ENCODE assay signal across 23 cellular contexts in genomic region chr9:87581949-87582637, GRCh38.
A peak's percentile ranks its signal among the peaks of the same experiment; 100 is the strongest.
DNase-seq lines count a peak whose midpoint lies in the region; ATAC-seq and TF ChIP-seq lines count a peak whose summit lies in the region.
"Had no signal": no experiment of that assay in that cellular context is flagged by ENCODE, and none has a peak within 500 bp of the region (broad histone marks: within the 10 kb centered on the region; RNA-seq: fewer than 3 reads in every experiment).

No MANE protein-coding gene starts in this region.

- no peak overlapping the region for H3K9ac ChIP-seq in smooth muscle cell (ENCODE audit: low read depth)

- no peaks in the 10 kb centered on the region for H3K9me3 Mint-ChIP-seq in dendritic cell treated with granulocyte-macrophage colony-stimulating factor and Interleukin-4, amounts not matched to agents 40 ng/mL and 50 ng/mL, for 4 days
- no peaks in the 10 kb centered on the region for H3K9me3 Mint-ChIP-seq in endothelial cell (ENCODE audit: unreplicated experiment)
- H3K9me3 Mint-ChIP-seq: activated naive CD8-positive, alpha-beta T cell treated with anti-CD3 and anti-CD28 coated beads for 36 hours; activated T-helper 17 cell treated with anti-CD3 and anti-CD28 coated beads, Interleukin-2, amount 50 U/mL, for 72 hours; stimulated activated effector memory CD8-positive, alpha-beta T cell treated with anti-CD3 and anti-CD28 coated beads, Interleukin-12 subunit alpha, Interleukin-12 subunit beta, amount 100 ng/mL, for 72 hours had no signal

- H3K27ac Mint-ChIP-seq in dendritic cell treated with granulocyte-macrophage colony-stimulating factor and Interleukin-4, amounts not matched to agents 40 ng/mL and 50 ng/mL, for 4 days, result peak overlapping the region; percentile 13
- no peak overlapping the region for H3K27ac Mint-ChIP-seq in endothelial cell (ENCODE audit: unreplicated experiment)
- H3K27ac Mint-ChIP-seq: activated naive CD8-positive, alpha-beta T cell treated with anti-CD3 and anti-CD28 coated beads for 36 hours; activated T-helper 17 cell treated with anti-CD3 and anti-CD28 coated beads, Interleukin-2, amount 50 U/mL, for 72 hours; stimulated activated effector memory CD8-positive, alpha-beta T cell treated with anti-CD3 and anti-CD28 coated beads, Interleukin-12 subunit alpha, Interleukin-12 subunit beta, amount 100 ng/mL, for 72 hours had no signal

- peak overlapping the region; percentile 66 for H3K4me2 ChIP-seq in smooth muscle cell

- no peak for ATAC-seq in HG03460 (IDR thresholded peaks at IDR 0.05; ENCODE audit: unreplicated experiment)
- ATAC-seq in HG03097 (IDR thresholded peaks at IDR 0.05; ENCODE audit: low FRiP score, unreplicated experiment), result no peak
- ATAC-seq: activated T-helper 17 cell treated with anti-CD3 and anti-CD28 coated beads, Interleukin-2, amount 50 U/mL, for 72 hours; GM12878; stimulated activated effector memory CD8-positive, alpha-beta T cell treated with anti-CD3 and anti-CD28 coated beads, Interleukin-12 subunit alpha, Interleukin-12 subunit beta, amount 100 ng/mL, for 72 hours had no signal

- peaks cover 61% of the 10 kb centered on the region for H3K4me1 Mint-ChIP-seq in dendritic cell treated with granulocyte-macrophage colony-stimulating factor and Interleukin-4, amounts not matched to agents 40 ng/mL and 50 ng/mL, for 4 days (ENCODE audit: low read depth)
- H3K4me1 Mint-ChIP-seq in endothelial cell (ENCODE audit: unreplicated experiment), result peaks cover 14% of the 10 kb centered on the region
- H3K4me1 Mint-ChIP-seq: activated naive CD8-positive, alpha-beta T cell treated with anti-CD3 and anti-CD28 coated beads for 36 hours; activated T-helper 17 cell treated with anti-CD3 and anti-CD28 coated beads, Interleukin-2, amount 50 U/mL, for 72 hours; stimulated activated effector memory CD8-positive, alpha-beta T cell treated with anti-CD3 and anti-CD28 coated beads, Interleukin-12 subunit alpha, Interleukin-12 subunit beta, amount 100 ng/mL, for 72 hours had no signal

- no peak overlapping the region for H3K4me3 ChIP-seq in SJCRH30
- H3K4me3 ChIP-seq in mesodermal cell (ENCODE audit: extremely low read depth, insufficient read depth, low read length, poor library complexity, severe bottlenecking), result no peak overlapping the region
- no peak overlapping the region for H3K4me3 ChIP-seq in smooth muscle cell
- H3K4me3 ChIP-seq: GM12878, tibial artery had no signal

- H3F3A ChIP-seq in smooth muscle cell (ENCODE audit: low read depth), result peaks cover 26% of the 10 kb centered on the region

- H3K9me3 ChIP-seq in SJCRH30 (replicated peaks), result no peaks in the 10 kb centered on the region
- H3K9me3 ChIP-seq in mesodermal cell (ENCODE audit: control insufficient read depth, low read length), result no peaks in the 10 kb centered on the region
- H3K9me3 ChIP-seq in smooth muscle cell (replicated peaks; ENCODE audit: low read depth), result no peaks in the 10 kb centered on the region
- H3K9me3 ChIP-seq: BE2C, tibial artery had no signal

- peaks cover 12% of the 10 kb centered on the region for H4K20me1 ChIP-seq in smooth muscle cell (ENCODE audit: low read depth)

- H3K27me3 ChIP-seq in SJCRH30 (no peaks in the 10 kb centered on the region), smooth muscle cell (ENCODE audit: low read depth) (no peaks in the 10 kb centered on the region)
- H3K27me3 ChIP-seq: BE2C, brain microvascular endothelial cell, tibial artery had no signal

- intact Hi-C loops in dendritic cell treated with granulocyte-macrophage colony-stimulating factor and Interleukin-4, amounts not matched to agents 40 ng/mL and 50 ng/mL, for 4 days (cut with micrococcal nuclease), result no loop called here

- WGBS in mesodermal cell (ENCODE audit: insufficient coverage in 2 of 2), 2 experiments, result 97 to 100% methylated on average over 8 to 10 of the region's 10 CpGs
- 95% methylated on average over 10 of the region's 10 CpGs for WGBS in smooth muscle cell (ENCODE audit: low lambda C conversion rate)

- H3K36me3 ChIP-seq in SJCRH30, result no peaks in the 10 kb centered on the region
- H3K36me3 ChIP-seq in mesodermal cell (ENCODE audit: control insufficient read depth, insufficient read depth, low read length), result no peaks in the 10 kb centered on the region
- H3K36me3 ChIP-seq in smooth muscle cell (ENCODE audit: low read depth), result no peaks in the 10 kb centered on the region
- H3K36me3 ChIP-seq: BE2C, brain microvascular endothelial cell, tibial artery, WERI-Rb-1 had no signal

- peak overlapping the region; percentile 96 for H3K27ac ChIP-seq in SJCRH30
- H3K27ac ChIP-seq in mesodermal cell (ENCODE audit: low read depth, low read length, severe bottlenecking), result peak overlapping the region; percentile 64
- peak overlapping the region; percentile 74 for H3K27ac ChIP-seq in smooth muscle cell (ENCODE audit: low read depth)
- H3K27ac ChIP-seq: brain microvascular endothelial cell, tibial artery, WERI-Rb-1 had no signal

- H3K27me3 Mint-ChIP-seq in dendritic cell treated with granulocyte-macrophage colony-stimulating factor and Interleukin-4, amounts not matched to agents 40 ng/mL and 50 ng/mL, for 4 days, result no peaks in the 10 kb centered on the region
- H3K27me3 Mint-ChIP-seq in endothelial cell (ENCODE audit: unreplicated experiment), result peaks cover 5% of the 10 kb centered on the region
- H3K27me3 Mint-ChIP-seq: activated naive CD8-positive, alpha-beta T cell treated with anti-CD3 and anti-CD28 coated beads for 36 hours had no signal

- no peak for DNase-seq in SJCRH30
- no peak for DNase-seq in smooth muscle cell (lab: John Stamatoyannopoulos, UW; ENCODE audit: unreplicated experiment)
- no peak for DNase-seq in endothelial cell (ENCODE audit: low spot score)
- DNase-seq in DMS53 treated with DMSO at 0.1 percent for 48 hours (lab: John Stamatoyannopoulos, UW; ENCODE audit: unreplicated experiment), result no peak
- DNase-seq: activated naive CD8-positive, alpha-beta T cell treated with anti-CD3 and anti-CD28 coated beads for 36 hours; BE2C; brain microvascular endothelial cell; DMS79 treated with DMSO at 0.1 percent for 48 hours; HCEC 1CT; hippocampal formation; NCI-H524 treated with DMSO at 0.1 percent for 48 hours; posterior cingulate gyrus; stimulated activated CD4-positive, alpha-beta T cell treated with anti-CD3 and anti-CD28 coated beads, Interleukin-2, amount 100 ng/mL, for 24 hours; T-helper 2 cell; tibial artery; WERI-Rb-1 had no signal

- H3K36me3 Mint-ChIP-seq in dendritic cell treated with granulocyte-macrophage colony-stimulating factor and Interleukin-4, amounts not matched to agents 40 ng/mL and 50 ng/mL, for 4 days (ENCODE audit: low read depth), result peaks cover 30% of the 10 kb centered on the region
- H3K36me3 Mint-ChIP-seq in endothelial cell (ENCODE audit: low read depth, unreplicated experiment), result no peaks in the 10 kb centered on the region
- H3K36me3 Mint-ChIP-seq: activated naive CD8-positive, alpha-beta T cell treated with anti-CD3 and anti-CD28 coated beads for 36 hours; stimulated activated effector memory CD8-positive, alpha-beta T cell treated with anti-CD3 and anti-CD28 coated beads, Interleukin-12 subunit alpha, Interleukin-12 subunit beta, amount 100 ng/mL, for 72 hours had no signal

- H2AFZ ChIP-seq in smooth muscle cell (ENCODE audit: low read depth), result no peak overlapping the region

- no peaks in the 10 kb centered on the region for H3K79me2 ChIP-seq in smooth muscle cell (ENCODE audit: low read depth)

- peaks cover 49% of the 10 kb centered on the region for H3K4me1 ChIP-seq in SJCRH30
- peaks cover 33% of the 10 kb centered on the region for H3K4me1 ChIP-seq in mesodermal cell (ENCODE audit: control insufficient read depth, insufficient read depth, low read length, poor library complexity, severe bottlenecking)
- H3K4me1 ChIP-seq in smooth muscle cell (ENCODE audit: low read depth), result peaks cover 27% of the 10 kb centered on the region
- H3K4me1 ChIP-seq: tibial artery had no signal

- H3K4me3 Mint-ChIP-seq in dendritic cell treated with granulocyte-macrophage colony-stimulating factor and Interleukin-4, amounts not matched to agents 40 ng/mL and 50 ng/mL, for 4 days, result no peak overlapping the region
- no peak overlapping the region for H3K4me3 Mint-ChIP-seq in endothelial cell (ENCODE audit: unreplicated experiment)
- H3K4me3 Mint-ChIP-seq: activated naive CD8-positive, alpha-beta T cell treated with anti-CD3 and anti-CD28 coated beads for 36 hours; activated T-helper 17 cell treated with anti-CD3 and anti-CD28 coated beads, Interleukin-2, amount 50 U/mL, for 72 hours; stimulated activated effector memory CD8-positive, alpha-beta T cell treated with anti-CD3 and anti-CD28 coated beads, Interleukin-12 subunit alpha, Interleukin-12 subunit beta, amount 100 ng/mL, for 72 hours had no signal

- TF ChIP-seq CTCF in smooth muscle cell (IDR thresholded peaks at IDR 0.05; ENCODE audit: borderline replicate concordance, insufficient read depth, poor library complexity, severe bottlenecking), result no peak
- no peak for TF ChIP-seq CTCF in endothelial cell (IDR thresholded peaks at IDR 0.05; ENCODE audit: unreplicated experiment)
